ENCODE assay signal across 1 cellular context in genomic region chr1:175003521-175003920, GRCh38.
TF ChIP-seq lines count a peak whose summit lies in the region.

No MANE protein-coding gene starts in this region.

TF ChIP-seq in GM23338, 12 proteins besides CTCF, POLR2A, EP300 and RAD21 (continued from another document):
- no peak for TF ChIP-seq ETS1 (IDR thresholded peaks at IDR 0.05)
- TF ChIP-seq NANOG (IDR thresholded peaks at IDR 0.05; ENCODE audit: borderline replicate concordance): no peak
- TF ChIP-seq ZNF114 (CRISPR knock-in tag; IDR thresholded peaks at IDR 0.05): no peak
